26 cellular contexts compared by ENCODE assay signal in genomic region chr4:48804584-48805301, GRCh38. TPM values are rescaled to one million over a fixed set of nuclear protein-coding genes. Genes with fewer than 3 reads are reported as not detected.
DNase-seq lines count a peak whose midpoint lies in the region; ATAC-seq and TF ChIP-seq lines count a peak whose summit lies in the region.
"Had no signal": no experiment of that assay in that cellular context is flagged by ENCODE, and none has a peak within 500 bp of the region (broad histone marks: within the 10 kb centered on the region; RNA-seq: fewer than 3 reads in every experiment).

No MANE protein-coding gene starts in this region.

- no peak overlapping the region for H3K27ac ChIP-seq in WERI-Rb-1
- peak overlapping the region; percentile 58 to 59 for H3K27ac ChIP-seq in thoracic aorta
- H3K27ac ChIP-seq in CD8-positive, alpha-beta memory T cell (ENCODE audit: low read depth, low read length) = no peak overlapping the region
- H3K27ac ChIP-seq: brain microvascular endothelial cell, pancreas, PC-9, SJSA1 had no signal

- H3K4me3 Mint-ChIP-seq in CD8-positive, alpha-beta memory T cell = no peak overlapping the region
- H3K4me3 Mint-ChIP-seq: activated T-helper 1 cell treated with anti-CD3 and anti-CD28 coated beads, Interleukin-12 subunit alpha, Interleukin-12 subunit beta, Interleukin-2, Interleukin-4 antibody, amounts not matched to agents 30 ng/mL and 10 ng/mL and 1 ng/mL, durations not matched to agents 14 hours and 24 hours and 36 hours; type B pancreatic cell had no signal

- H3K36me3 ChIP-seq in WERI-Rb-1 = no peaks in the 10 kb centered on the region
- no peaks in the 10 kb centered on the region for H3K36me3 ChIP-seq in thoracic aorta
- no peaks in the 10 kb centered on the region for H3K36me3 ChIP-seq in CD8-positive, alpha-beta memory T cell (ENCODE audit: insufficient read depth, low read length)
- H3K36me3 ChIP-seq: BE2C, brain microvascular endothelial cell, pancreas, SJSA1 had no signal

- peak; percentile 52 for DNase-seq in NCI-H82 (lab: John Stamatoyannopoulos, UW)
- no peak for DNase-seq in NCI-H82 treated with DMSO at 0.1 percent for 48 hours (lab: John Stamatoyannopoulos, UW; ENCODE audit: unreplicated experiment)
- DNase-seq in WERI-Rb-1 = peak; percentile 31
- peak; percentile 51 for DNase-seq in left lobe of liver (ENCODE audit: low spot score)
- peak; percentile 12 for DNase-seq in thoracic aorta (ENCODE audit: low spot score)
- DNase-seq in NCI-H1930 (lab: John Stamatoyannopoulos, UW) = no peak
- DNase-seq in mucosa of gallbladder (ENCODE audit: low spot score) = no peak
- no peak for DNase-seq in CD8-positive, alpha-beta memory T cell
- DNase-seq: 8988T; activated CD4-positive, alpha-beta T cell treated with anti-CD3 and anti-CD28 coated beads for 1 hour; BE2C; brain microvascular endothelial cell; cortex of kidney; foreskin melanocyte; KG1; NCI-H1092; NCI-H2081; NCI-H446 treated with DMSO at 0.1 percent for 48 hours; pancreas; PC-9; stimulated activated CD4-positive, alpha-beta T cell treated with anti-CD3 and anti-CD28 coated beads, Interleukin-2, amount 100 ng/mL, for 24 hours; stimulated activated naive CD8-positive, alpha-beta T cell treated with anti-CD3 and anti-CD28 coated beads, Interleukin-15, Interleukin-2, amounts not matched to agents 100 U/mL and 50 U/mL, for 24 hours; T-helper 2 cell had no signal

- H3K4me3 ChIP-seq in WERI-Rb-1 (ENCODE audit: low read depth, low read length) = no peak overlapping the region
- peak overlapping the region; percentile 43 for H3K4me3 ChIP-seq in thoracic aorta
- H3K4me3 ChIP-seq in CD8-positive, alpha-beta memory T cell (ENCODE audit: low read length) = no peak overlapping the region
- H3K4me3 ChIP-seq: pancreas, PC-9, SJSA1 had no signal

- H3K9me3 ChIP-seq in WERI-Rb-1 (ENCODE audit: severe bottlenecking) (no peaks in the 10 kb centered on the region), thoracic aorta (no peaks in the 10 kb centered on the region)
- H3K9me3 ChIP-seq in CD8-positive, alpha-beta memory T cell (ENCODE audit: low read length) = no peaks in the 10 kb centered on the region
- H3K9me3 ChIP-seq: BE2C, pancreas, SJSA1 had no signal

- no peaks in the 10 kb centered on the region for H3K9me3 Mint-ChIP-seq in CD8-positive, alpha-beta memory T cell
- H3K9me3 Mint-ChIP-seq: activated T-helper 1 cell treated with anti-CD3 and anti-CD28 coated beads, Interleukin-12 subunit alpha, Interleukin-12 subunit beta, Interleukin-2, Interleukin-4 antibody, amounts not matched to agents 30 ng/mL and 10 ng/mL and 1 ng/mL, durations not matched to agents 14 hours and 24 hours and 36 hours; type B pancreatic cell had no signal

- ATAC-seq in left lobe of liver (peak; percentile 89), thoracic aorta (ENCODE audit: insufficient number of reproducible peaks, low FRiP score, low read depth) (no peak)
- ATAC-seq: pancreas; stimulated activated naive CD8-positive, alpha-beta T cell treated with anti-CD3 and anti-CD28 coated beads, Interleukin-15, Interleukin-2, amounts not matched to agents 100 U/mL and 50 U/mL, for 24 hours had no signal

- CTCF ChIA-PET in CD8-positive, alpha-beta memory T cell (lab: Charles Lee) = no interaction called here

- peaks cover 36 to 41% of the 10 kb centered on the region in 2 donors for H3K4me1 ChIP-seq in thoracic aorta (ENCODE audit: control insufficient read depth in 1 of 2, low read depth in 2 of 2)
- no peaks in the 10 kb centered on the region for H3K4me1 ChIP-seq in CD8-positive, alpha-beta memory T cell (ENCODE audit: insufficient read depth, low read length)
- H3K4me1 ChIP-seq: BE2C, pancreas had no signal

- no peaks in the 10 kb centered on the region for H3K4me1 Mint-ChIP-seq in CD8-positive, alpha-beta memory T cell

- no peaks in the 10 kb centered on the region for H3K36me3 Mint-ChIP-seq in CD8-positive, alpha-beta memory T cell
- H3K36me3 Mint-ChIP-seq: type B pancreatic cell had no signal

- H3K27me3 ChIP-seq in WERI-Rb-1 (ENCODE audit: insufficient read depth, low read depth, severe bottlenecking) (no peaks in the 10 kb centered on the region), thoracic aorta (replicated peaks; ENCODE audit: insufficient read depth) (no peaks in the 10 kb centered on the region)
- H3K27me3 ChIP-seq in CD8-positive, alpha-beta memory T cell (ENCODE audit: insufficient read depth, low read length, poor library complexity, severe bottlenecking) = no peaks in the 10 kb centered on the region
- H3K27me3 ChIP-seq: BE2C, brain microvascular endothelial cell, pancreas, SJSA1 had no signal

- TF ChIP-seq CTCF in WERI-Rb-1 (IDR thresholded peaks at IDR 0.05; ENCODE audit: low read depth, low read length) = no peak
- TF ChIP-seq CTCF in thoracic aorta (IDR thresholded peaks at IDR 0.05) = no peak

- POLR2A ChIA-PET in CD8-positive, alpha-beta memory T cell (lab: Charles Lee) = no interaction called here

- no peak overlapping the region for H3K27ac Mint-ChIP-seq in CD8-positive, alpha-beta memory T cell
- H3K27ac Mint-ChIP-seq: activated T-helper 1 cell treated with anti-CD3 and anti-CD28 coated beads, Interleukin-12 subunit alpha, Interleukin-12 subunit beta, Interleukin-2, Interleukin-4 antibody, amounts not matched to agents 30 ng/mL and 10 ng/mL and 1 ng/mL, durations not matched to agents 14 hours and 24 hours and 36 hours; type B pancreatic cell had no signal

- H3K27me3 Mint-ChIP-seq in CD8-positive, alpha-beta memory T cell = peaks cover 0 to 13% of the 10 kb centered on the region in 2 donors
- H3K27me3 Mint-ChIP-seq: type B pancreatic cell had no signal

RNA-seq across cellular contexts. Expression of gene FRYL, which starts 24.7 kb away (rescaled TPM):
- total RNA-seq in left lobe of liver (22.9 TPM), thoracic aorta (100 to 1,000 TPM; 108 to 155 TPM), mucosa of gallbladder (54.1 TPM)
- 10 to 100 TPM; 69.3 to 70.3 TPM for total RNA-seq in CD8-positive, alpha-beta memory T cell
- polyA plus RNA-seq in CD8-positive, alpha-beta memory T cell = 34.9 TPM

RNA-seq across cellular contexts. Expression of gene OCIAD1, which starts 26.1 kb away (rescaled TPM):
- 86.8 TPM for total RNA-seq in left lobe of liver
- 100 to 1,000 TPM in 1 of 2 donors, 10 to 100 TPM in 1; 81.2 to 120 TPM for total RNA-seq in thoracic aorta
- total RNA-seq in mucosa of gallbladder = 128 TPM
- 100 to 1,000 TPM; 114 to 115 TPM for total RNA-seq in CD8-positive, alpha-beta memory T cell
- 151 TPM for polyA plus RNA-seq in CD8-positive, alpha-beta memory T cell

Comparison
In these comparisons a context has a peak if more than half of its experiments do, and no peak if none do; other contexts are left out.
1. DNase-seq: peak in NCI-H82 (single experiment), WERI-Rb-1 (single experiment), left lobe of liver (single experiment) and thoracic aorta (single experiment); none in NCI-H82 treated with DMSO at 0.1 percent for 48 hours (single experiment), NCI-H1930 (0 of 2), mucosa of gallbladder (single experiment) and CD8-positive, alpha-beta memory T cell (0 of 5).
2. H3K27ac ChIP-seq: peak in thoracic aorta (2 of 2); none in WERI-Rb-1 (single experiment) and CD8-positive, alpha-beta memory T cell (single experiment).